In genomic region chr1:42847111-42847580, GRCh38 we compare ENCODE assay signal across 9 cellular contexts. TPM values are rescaled to one million over a fixed set of nuclear protein-coding genes. Genes with fewer than 3 reads are reported as not detected.
DNase-seq lines count a peak whose midpoint lies in the region; ATAC-seq and TF ChIP-seq lines count a peak whose summit lies in the region.
"Had no signal": no experiment of that assay in that cellular context is flagged by ENCODE, and none has a peak within 500 bp of the region (broad histone marks: within the 10 kb centered on the region; RNA-seq: fewer than 3 reads in every experiment).

No MANE protein-coding gene starts in this region.

- H3K9me3 ChIP-seq in heart right ventricle (peaks cover 0 to 12% (median 0%) of the 10 kb centered on the region in 11 donors), adrenal gland (replicated peaks in 1 of 3) (no peaks in the 10 kb centered on the region), liver (ENCODE audit: control insufficient read depth in 4 of 4, low read length in 3 of 4) (peaks cover 0 to 3% (median 0%) of the 10 kb centered on the region in 4 donors), upper lobe of left lung (no peaks in the 10 kb centered on the region)

- H3K4me3 ChIP-seq in heart right ventricle (peak overlapping the region; percentile 65 to 97 (median 87)), adrenal gland (peak overlapping the region in 3 of 4 donors; percentile 52 to 87 (median 71)), liver (ENCODE audit: low read depth in 1 of 3, low read length in 3 of 3) (peak overlapping the region; percentile 66 to 82 (median 77)), upper lobe of left lung (peak overlapping the region; percentile 76 to 97 (median 93))

- peaks cover 5 to 29% (median 19%) of the 10 kb centered on the region in 9 donors for H3K4me1 ChIP-seq in heart right ventricle
- H3K4me1 ChIP-seq in adrenal gland (replicated peaks in 1 of 2) = peaks cover 0 to 30% of the 10 kb centered on the region in 2 donors
- H3K4me1 ChIP-seq in liver (ENCODE audit: control insufficient read depth in 4 of 4, insufficient read depth in 4 of 4, low read length in 3 of 4) = peaks cover 0 to 20% (median 17%) of the 10 kb centered on the region in 4 donors
- H3K4me1 ChIP-seq in upper lobe of left lung = peaks cover 13 to 24% (median 16%) of the 10 kb centered on the region in 4 donors

- intact Hi-C loops in heart right ventricle (cut with DNase I) = loop anchor here in 2 of 10 donors (2.0 kb wide), 2 partner anchors 30 to 80 kb away; partner anchors contain the start of genes C1orf50 (in 1 of the 2), ERMAP (in 1 of the 2), P3H1 (in 1 of the 2) and SVBP (in 1 of the 2)
- intact Hi-C loops in Right ventricle myocardium superior (cut with DNase I) = no loop called here
- intact Hi-C loops in adrenal gland (cut with DNase I) = no loop called here

- no peak for TF ChIP-seq EP300 in upper lobe of left lung (IDR thresholded peaks at IDR 0.05)

- peaks cover 0 to 51% (median 20%) of the 10 kb centered on the region in 9 donors for H3K36me3 ChIP-seq in heart right ventricle
- peaks cover 0 to 11% of the 10 kb centered on the region in 2 donors for H3K36me3 ChIP-seq in adrenal gland (replicated peaks in 1 of 2)
- peaks cover 3 to 26% (median 22%) of the 10 kb centered on the region in 4 donors for H3K36me3 ChIP-seq in liver (ENCODE audit: control insufficient read depth in 4 of 4, insufficient read depth in 3 of 4, low read depth in 1 of 4, low read length in 3 of 4)
- peaks cover 10 to 31% (median 18%) of the 10 kb centered on the region in 4 donors for H3K36me3 ChIP-seq in upper lobe of left lung

- WGBS in heart right ventricle, 2 donors = 7 to 12% methylated on average over 6 of the region's 6 CpGs
- WGBS in adrenal gland, 4 donors = 9 to 11% (median 10%) methylated on average over 6 of the region's 6 CpGs
- 11% methylated on average over 6 of the region's 6 CpGs for WGBS in liver
- WGBS in upper lobe of left lung, 2 donors = 4 to 5% methylated on average over 6 of the region's 6 CpGs

- ATAC-seq in heart right ventricle = peak in 2 of 8 donors; percentile 4 to 23
- ATAC-seq in Right ventricle myocardium superior (ENCODE audit: poor library complexity) = no peak
- no peak for ATAC-seq in upper lobe of left lung (ENCODE audit: low FRiP score in 2 of 2)
- ATAC-seq in GM18870 (IDR thresholded peaks at IDR 0.05; ENCODE audit: unreplicated experiment) = no peak
- ATAC-seq in HG03469 (IDR thresholded peaks at IDR 0.05; ENCODE audit: unreplicated experiment) = no peak

- DNase-seq in heart right ventricle = no peak
- no peak for DNase-seq in Right ventricle myocardium superior
- no peak for DNase-seq in adrenal gland
- DNase-seq in upper lobe of left lung = no peak
- DNase-seq in stimulated activated CD4-positive, alpha-beta T cell treated with anti-CD3 and anti-CD28 coated beads, Interleukin-12 subunit alpha, Interleukin-12 subunit beta, amount 100 ng/mL, for 4 hours = no peak

- peak overlapping the region; percentile 63 to 75 for H3K9ac ChIP-seq in liver (ENCODE audit: low read depth in 1 of 2, low read length in 2 of 2)

- no peak for TF ChIP-seq RAD21 in liver (IDR thresholded peaks at IDR 0.05)

- TF ChIP-seq POLR2A in adrenal gland (IDR thresholded peaks at IDR 0.05) = no peak
- TF ChIP-seq POLR2A in upper lobe of left lung (IDR thresholded peaks at IDR 0.05) = no peak

- TF ChIP-seq CTCF in heart right ventricle (IDR thresholded peaks at IDR 0.05) = no peak
- TF ChIP-seq CTCF in adrenal gland (IDR thresholded peaks at IDR 0.05) = no peak
- TF ChIP-seq CTCF in liver (IDR thresholded peaks at IDR 0.05; ENCODE audit: low read depth, low read length, missing input control) = no peak
- TF ChIP-seq CTCF in upper lobe of left lung (IDR thresholded peaks at IDR 0.05) = no peak

- H3K27ac ChIP-seq in heart right ventricle (peak overlapping the region in 9 of 10 donors; percentile 87 to 97 (median 92)), adrenal gland (peak overlapping the region in 2 of 5 donors; percentile 70 to 71), liver (ENCODE audit: low read depth in 1 of 2, low read length in 2 of 2) (peak overlapping the region; percentile 64 to 78), upper lobe of left lung (peak overlapping the region in 3 of 4 donors; percentile 81 to 95 (median 92))
- H3K27ac ChIP-seq: epithelial cell of prostate had no signal

- H3K27me3 ChIP-seq in heart right ventricle (no peaks in the 10 kb centered on the region), adrenal gland (no peaks in the 10 kb centered on the region), liver (ENCODE audit: control insufficient read depth in 4 of 4, insufficient read depth in 4 of 4, low read length in 3 of 4) (no peaks in the 10 kb centered on the region), upper lobe of left lung (no peaks in the 10 kb centered on the region)

TF ChIP-seq in liver, 16 proteins besides CTCF, POLR2A, EP300 and RAD21:
- TF ChIP-seq HNF4A (conservative IDR thresholded peaks at IDR 0.05) (no peak), EGR1 (IDR thresholded peaks at IDR 0.05; ENCODE audit: low read depth in 2 of 2) (no peak), MAX (IDR thresholded peaks at IDR 0.05) (no peak), FOXA1 (IDR thresholded peaks at IDR 0.05) (no peak), RXRA (IDR thresholded peaks at IDR 0.05) (no peak), ATF3 (IDR thresholded peaks at IDR 0.05) (no peak), REST (IDR thresholded peaks at IDR 0.05) (no peak)
TF ChIP-seq in liver: peak in this region for 0.

RNA-seq across cellular contexts. Expression of gene ZNF691, which starts 0.7 kb away (rescaled TPM):
- 1 to 10 TPM; 6.0 to 9.2 (median 7.9) TPM for total RNA-seq in heart right ventricle
- 10 to 100 TPM in 1 of 2 donors, 1 to 10 TPM in 1; 6.7 to 10.1 TPM for polyA plus RNA-seq in heart right ventricle
- total RNA-seq in Right ventricle myocardium superior = 8.5 TPM
- total RNA-seq in adrenal gland = 10 to 100 TPM in 4 of 8 donors, 1 to 10 TPM in 4; 7.6 to 17.4 (median 10.1) TPM
- 10 to 100 TPM; 14.5 to 23.6 (median 20.8) TPM for polyA plus RNA-seq in adrenal gland
- 1 to 10 TPM; 2.7 to 8.9 TPM for total RNA-seq in liver
- 1 to 10 TPM; 5.1 to 5.9 TPM for polyA plus RNA-seq in liver
- 10 to 100 TPM in 2 of 6 donors, 1 to 10 TPM in 4; 7.0 to 17.8 (median 9.4) TPM for total RNA-seq in upper lobe of left lung

RNA-seq across cellular contexts. Expression of gene SVBP, which starts 29.9 kb away (rescaled TPM):
- total RNA-seq in heart right ventricle = 10 to 100 TPM; 11.6 to 19.7 (median 13.8) TPM
- 10 to 100 TPM; 24.7 to 31.7 TPM for polyA plus RNA-seq in heart right ventricle
- total RNA-seq in Right ventricle myocardium superior = 9.6 TPM
- 10 to 100 TPM in 6 of 8 donors, 1 to 10 TPM in 2; 4.5 to 23.5 (median 14.4) TPM for total RNA-seq in adrenal gland
- polyA plus RNA-seq in adrenal gland = 10 to 100 TPM; 16.0 to 23.1 (median 20.4) TPM
- 10 to 100 TPM in 1 of 2 donors, 1 to 10 TPM in 1; 3.4 to 21.4 TPM for total RNA-seq in liver
- polyA plus RNA-seq in liver = 10 to 100 TPM in 1 of 2 donors, 1 to 10 TPM in 1; 8.5 to 21.8 TPM
- total RNA-seq in upper lobe of left lung = 10 to 100 TPM in 5 of 6 donors, 1 to 10 TPM in 1; 5.9 to 32.5 (median 15.4) TPM

RNA-seq across cellular contexts. Expression of gene ERMAP, which starts 30.2 kb away (rescaled TPM):
- total RNA-seq in heart right ventricle (1 to 10 TPM; 2.2 to 6.1 (median 5.0) TPM), Right ventricle myocardium superior (3.6 TPM), adrenal gland (10 to 100 TPM in 7 of 8 donors, 1 to 10 TPM in 1; 8.1 to 24.7 (median 19.0) TPM), liver (10 to 100 TPM; 10.8 to 96.9 TPM), upper lobe of left lung (10 to 100 TPM; 11.6 to 41.9 (median 14.9) TPM)
- polyA plus RNA-seq in heart right ventricle (1 to 10 TPM; 1.4 to 4.0 TPM), adrenal gland (10 to 100 TPM in 2 of 3 donors, 1 to 10 TPM in 1; 8.3 to 11.5 (median 10.9) TPM), liver (1 to 10 TPM; 3.9 to 7.2 TPM)
